Comparison of ENCODE assay signal across 25 cellular contexts in the genomic region with DNA sequence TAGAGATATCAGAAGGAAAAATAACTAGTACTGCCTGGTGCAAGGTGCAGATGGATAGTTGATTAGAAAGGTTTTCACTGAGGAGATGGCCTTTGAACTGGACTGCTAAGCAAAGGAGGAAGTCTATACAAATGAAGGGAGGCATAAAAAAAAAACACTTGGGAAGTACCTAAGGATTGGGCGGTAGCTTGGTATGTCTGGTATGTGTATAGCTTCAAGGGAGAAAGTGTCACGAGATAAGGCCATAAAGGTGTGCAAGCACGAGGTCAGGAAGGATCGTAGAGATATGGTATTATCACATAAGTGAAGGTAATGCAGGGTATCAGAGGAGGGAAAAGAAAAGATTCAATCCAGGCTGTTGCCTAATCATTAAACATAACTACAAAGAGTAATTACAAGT.
"Had no signal": no experiment of that assay in that cellular context is flagged by ENCODE, and none has a peak within 500 bp of the region (broad histone marks: within the 10 kb centered on the region; RNA-seq: fewer than 3 reads in every experiment).

No MANE protein-coding gene starts in this region.

- H3K36me3 ChIP-seq: colonic mucosa, esophagus squamous epithelium, gastrocnemius medialis, heart right ventricle, left lung, lower lobe of right lung had no signal

- H3K4me3 ChIP-seq: colonic mucosa, esophagus squamous epithelium, gastrocnemius medialis, heart right ventricle, left lung, lower lobe of right lung, mucosa of descending colon had no signal

- FAIRE-seq: endometrium, islet of Langerhans, keratinocyte had no signal

- ATAC-seq: effector memory CD8-positive, alpha-beta T cell; esophagus mucosa; gastrocnemius medialis; heart right ventricle; left cardiac atrium; left lung; left ventricle myocardium superior; lower lobe of right lung; mucosa of descending colon had no signal

- H3K27me3 ChIP-seq: colonic mucosa, esophagus squamous epithelium, gastrocnemius medialis, heart right ventricle, left lung had no signal

- H3K9me3 ChIP-seq: colonic mucosa, esophagus squamous epithelium, gastrocnemius medialis, heart right ventricle, left lung, lower lobe of right lung, mucosa of descending colon had no signal

- DNase-seq: colonic mucosa; cortex of kidney; effector CD8-positive, alpha-beta T cell; effector memory CD8-positive, alpha-beta T cell; endodermal cell; erythroblast; esophagus squamous epithelium; foreskin fibroblast; foreskin melanocyte; gastrocnemius medialis; glutamatergic neuron; head of caudate nucleus; heart right ventricle; hypothalamus; left cardiac atrium; left lung; left ventricle myocardium superior; lower lobe of right lung; mesenchymal stem cell had no signal

- H3K4me1 ChIP-seq: colonic mucosa, esophagus squamous epithelium, gastrocnemius medialis, heart right ventricle, left lung, lower lobe of right lung had no signal

- H3K27ac ChIP-seq: colonic mucosa, epithelial cell of prostate, esophagus squamous epithelium, gastrocnemius medialis, heart right ventricle, left lung, lower lobe of right lung had no signal
